In genomic region chr22:45239378-45240136, GRCh38 we compare ENCODE assay signal across 8 cellular contexts. TPM values are rescaled to one million over a fixed set of nuclear protein-coding genes. Genes with fewer than 3 reads are reported as not detected.
DNase-seq lines count a peak whose midpoint lies in the region; ATAC-seq and TF ChIP-seq lines count a peak whose summit lies in the region.

No MANE protein-coding gene starts in this region.

- DNase-seq in NCI-H748 (lab: John Stamatoyannopoulos, UW; ENCODE audit: unreplicated experiment) (peak; percentile 30), NCI-H748 treated with DMSO at 0.1 percent for 48 hours (lab: John Stamatoyannopoulos, UW) (no peak), left ventricle myocardium inferior (no peak), smooth muscle cell (lab: John Stamatoyannopoulos, UW; ENCODE audit: unreplicated experiment) (no peak)

- intact Hi-C loops in left ventricle myocardium inferior (cut with micrococcal nuclease), result no loop called here

- peaks cover 30% of the 10 kb centered on the region for H3K79me2 ChIP-seq in smooth muscle cell (ENCODE audit: low read depth)

- peaks cover 4% of the 10 kb centered on the region for H3F3A ChIP-seq in smooth muscle cell (ENCODE audit: low read depth)

- peaks cover 56% of the 10 kb centered on the region for H4K20me1 ChIP-seq in smooth muscle cell (ENCODE audit: low read depth)

- H3K4me3 ChIP-seq in left ventricle myocardium inferior, result peak overlapping the region; percentile 77
- H3K4me3 ChIP-seq in smooth muscle cell, result peak overlapping the region; percentile 71

- H3K36me3 ChIP-seq in left ventricle myocardium inferior (no peaks in the 10 kb centered on the region), smooth muscle cell (ENCODE audit: low read depth) (no peaks in the 10 kb centered on the region)

- H3K4me1 ChIP-seq in left ventricle myocardium inferior, result peaks cover 21% of the 10 kb centered on the region
- H3K4me1 ChIP-seq in smooth muscle cell (ENCODE audit: low read depth), result peaks cover 13% of the 10 kb centered on the region

- peak overlapping the region; percentile 99 for H3K4me2 ChIP-seq in smooth muscle cell

- no peaks in the 10 kb centered on the region for H3K9me3 ChIP-seq in left ventricle myocardium inferior (replicated peaks)
- no peaks in the 10 kb centered on the region for H3K9me3 ChIP-seq in smooth muscle cell (replicated peaks; ENCODE audit: low read depth)

- TF ChIP-seq CTCF in VCaP (conservative IDR thresholded peaks at IDR 0.05) (no peak), left ventricle myocardium inferior (IDR thresholded peaks at IDR 0.05; ENCODE audit: borderline replicate concordance) (no peak), smooth muscle cell (IDR thresholded peaks at IDR 0.05; ENCODE audit: borderline replicate concordance, insufficient read depth, poor library complexity, severe bottlenecking) (no peak)

- H3K27ac ChIP-seq in VCaP (peak overlapping the region; percentile 65; the same call in 1 of the 2 replicates), left ventricle myocardium inferior (replicated peaks) (peak overlapping the region; percentile 38), smooth muscle cell (ENCODE audit: low read depth) (no peak overlapping the region)

- H3K9ac ChIP-seq in smooth muscle cell (ENCODE audit: low read depth), result peak overlapping the region; percentile 59

- no peak for ATAC-seq in HG02981 (IDR thresholded peaks at IDR 0.05; ENCODE audit: unreplicated experiment)
- no peak for ATAC-seq in HG02798 (IDR thresholded peaks at IDR 0.05; ENCODE audit: poor library complexity, unreplicated experiment)
- no peak for ATAC-seq in GM18861 (IDR thresholded peaks at IDR 0.05; ENCODE audit: unreplicated experiment)

- WGBS in smooth muscle cell (ENCODE audit: low lambda C conversion rate), result 32% methylated on average over 12 of the region's 12 CpGs

- H2AFZ ChIP-seq in smooth muscle cell (ENCODE audit: low read depth), result no peak overlapping the region

- H3K27me3 ChIP-seq in left ventricle myocardium inferior (ENCODE audit: low read depth), result no peaks in the 10 kb centered on the region
- H3K27me3 ChIP-seq in smooth muscle cell (ENCODE audit: low read depth), result no peaks in the 10 kb centered on the region

RNA-seq across cellular contexts. Expression of gene KIAA0930, which starts 1.1 kb away (rescaled TPM):
- 18.6 TPM for total RNA-seq in left ventricle myocardium inferior
- total RNA-seq in smooth muscle cell, result 35.9 and 44.8 TPM in 2 replicates
- polyA plus RNA-seq in smooth muscle cell, result 37.6 and 49.0 TPM in 2 replicates

RNA-seq across cellular contexts. Expression of gene UPK3A, which starts 45.2 kb away (rescaled TPM):
- total RNA-seq in left ventricle myocardium inferior (not detected), smooth muscle cell (not detected in 2 replicates)
- not detected in 2 replicates for polyA plus RNA-seq in smooth muscle cell
